In genomic region chr5:39104221-39104620, GRCh38 we compare ENCODE assay signal across 15 cellular contexts.
"Had no signal": no experiment of that assay in that cellular context is flagged by ENCODE, and none has a peak within 500 bp of the region (broad histone marks: within the 10 kb centered on the region; RNA-seq: fewer than 3 reads in every experiment).

No MANE protein-coding gene starts in this region.

- H3K9me3 Mint-ChIP-seq: activated naive CD4-positive, alpha-beta T cell treated with anti-CD3 and anti-CD28 coated beads, Interleukin-2, amount 10 ng/mL, durations not matched to agents 7 days and 5 days had no signal

- FAIRE-seq: bronchial epithelial cell, kidney had no signal

- H3K4me3 Mint-ChIP-seq: activated naive CD4-positive, alpha-beta T cell treated with anti-CD3 and anti-CD28 coated beads, Interleukin-2, amount 10 ng/mL, durations not matched to agents 7 days and 5 days had no signal

- H3K4me2 ChIP-seq: hepatocyte had no signal

- H3K27ac ChIP-seq: dorsolateral prefrontal cortex, hepatocyte, left ventricle myocardium inferior, parathyroid adenoma, thyroid gland, vagina had no signal

- H3K4me3 ChIP-seq: dorsolateral prefrontal cortex, hepatocyte, left ventricle myocardium inferior, thyroid gland, vagina had no signal

- H3K9me3 ChIP-seq: left ventricle myocardium inferior, thyroid gland, vagina had no signal

- DNase-seq: activated CD4-positive, alpha-beta T cell treated with anti-CD3 and anti-CD28 coated beads for 48 hours; activated naive CD4-positive, alpha-beta T cell treated with anti-CD3 and anti-CD28 coated beads, Interleukin-2, amount 10 ng/mL, durations not matched to agents 7 days and 5 days; aorta; dorsolateral prefrontal cortex; kidney; left ventricle myocardium inferior; mesendoderm; retina; stimulated activated CD4-positive, alpha-beta T cell treated with anti-CD3 and anti-CD28 coated beads, Interleukin-15, amount 100 ng/mL, for 24 hours; stimulated activated CD4-positive, alpha-beta T cell treated with anti-CD3 and anti-CD28 coated beads, Interleukin-4, amount 100 ng/mL, for 4 hours; thyroid gland had no signal

- H3K36me3 ChIP-seq: left ventricle myocardium inferior, thyroid gland, vagina had no signal

- H3K4me1 ChIP-seq: left ventricle myocardium inferior, parathyroid adenoma, thyroid gland, vagina had no signal

- H3K9ac ChIP-seq: parathyroid adenoma had no signal

- H2AFZ ChIP-seq: hepatocyte, parathyroid adenoma had no signal

- H3K79me2 ChIP-seq: hepatocyte, parathyroid adenoma had no signal

- H3K27me3 ChIP-seq: dorsolateral prefrontal cortex, hepatocyte, thyroid gland, vagina had no signal

- H3K27me3 Mint-ChIP-seq: activated naive CD4-positive, alpha-beta T cell treated with anti-CD3 and anti-CD28 coated beads, Interleukin-2, amount 10 ng/mL, durations not matched to agents 7 days and 5 days had no signal
